ENCODE assay signal across 16 cellular contexts in the genomic region with DNA sequence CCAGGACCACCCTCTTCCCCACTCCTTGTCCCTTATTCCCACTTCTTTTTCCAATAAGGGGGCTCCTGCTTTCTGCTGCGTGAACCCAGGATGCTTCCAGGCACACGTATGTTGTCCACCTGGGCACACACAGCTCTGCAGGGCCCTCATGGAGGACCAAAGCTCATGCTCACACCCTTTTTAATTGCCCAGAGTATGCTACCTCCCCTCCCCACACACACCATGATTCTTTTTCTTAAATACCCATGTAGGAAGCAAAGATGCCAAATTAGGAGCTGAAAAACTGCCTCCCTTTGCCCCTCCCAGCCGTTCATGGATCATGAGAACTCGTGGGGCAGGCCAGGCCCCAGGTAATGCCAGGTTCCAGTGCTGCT.
"Had no signal": no experiment of that assay in that cellular context is flagged by ENCODE, and none has a peak within 500 bp of the region (broad histone marks: within the 10 kb centered on the region; RNA-seq: fewer than 3 reads in every experiment).

No MANE protein-coding gene starts in this region.

- ATAC-seq: activated T-cell treated with anti-CD3 and anti-CD28 coated beads, Interleukin-2, amount 50 U/mL, for 72 hours; body of pancreas; mucosa of descending colon; naive thymus-derived CD4-positive, alpha-beta T cell; right cardiac atrium had no signal

- DNase-seq: activated CD4-positive, alpha-beta T cell treated with anti-CD3 and anti-CD28 coated beads, Interleukin-2, amount 10 ng/mL, durations not matched to agents 7 days and 5 days; activated CD8-positive, alpha-beta memory T cell treated with anti-CD3 and anti-CD28 coated beads, Interleukin-2, amount 50 U/mL, for 48 hours; activated gamma-delta T cell treated with Interleukin-2 at 50 U/mL for 16 hours; activated naive CD8-positive, alpha-beta T cell treated with anti-CD3 and anti-CD28 coated beads for 36 hours; activated T-cell treated with anti-CD3 and anti-CD28 coated beads, Interleukin-2, amount 50 U/mL, for 72 hours; amygdala; body of pancreas; effector CD8-positive, alpha-beta T cell; head of caudate nucleus; mucosa of descending colon; naive thymus-derived CD4-positive, alpha-beta T cell; right cardiac atrium had no signal

- H3K27me3 ChIP-seq: body of pancreas had no signal

- H3K4me2 ChIP-seq: smooth muscle cell had no signal

- H3K9me3 Mint-ChIP-seq: activated CD4-positive, alpha-beta T cell treated with anti-CD3 and anti-CD28 coated beads, Interleukin-2, amount 10 ng/mL, durations not matched to agents 7 days and 5 days; activated naive CD8-positive, alpha-beta T cell treated with anti-CD3 and anti-CD28 coated beads for 36 hours; activated T-cell treated with anti-CD3 and anti-CD28 coated beads, Interleukin-2, amount 50 U/mL, for 72 hours; stimulated activated naive CD8-positive, alpha-beta T cell treated with anti-CD3 and anti-CD28 coated beads, Interleukin-15, Interleukin-2, amounts not matched to agents 100 ng/mL and 50 ng/mL, for 24 hours; T-helper 2 cell treated with Interferon-gamma antibody and Interleukin-4, amounts not matched to agents 5 μg/mL and 100 μg/mL, for 36 hours had no signal

- H3K9me3 ChIP-seq: body of pancreas, mucosa of descending colon, prostate gland had no signal

- H3K4me3 ChIP-seq: body of pancreas, mucosa of descending colon, prostate gland, smooth muscle cell had no signal

- H3K36me3 ChIP-seq: prostate gland had no signal

- H3K36me3 Mint-ChIP-seq: activated naive CD8-positive, alpha-beta T cell treated with anti-CD3 and anti-CD28 coated beads for 36 hours; naive thymus-derived CD4-positive, alpha-beta T cell had no signal

- H3K27ac Mint-ChIP-seq: activated CD4-positive, alpha-beta T cell treated with anti-CD3 and anti-CD28 coated beads, Interleukin-2, amount 10 ng/mL, durations not matched to agents 7 days and 5 days; activated naive CD8-positive, alpha-beta T cell treated with anti-CD3 and anti-CD28 coated beads for 36 hours; activated T-cell treated with anti-CD3 and anti-CD28 coated beads, Interleukin-2, amount 50 U/mL, for 72 hours; stimulated activated naive CD8-positive, alpha-beta T cell treated with anti-CD3 and anti-CD28 coated beads, Interleukin-15, Interleukin-2, amounts not matched to agents 100 ng/mL and 50 ng/mL, for 24 hours; T-helper 2 cell treated with Interferon-gamma antibody and Interleukin-4, amounts not matched to agents 5 μg/mL and 100 μg/mL, for 36 hours had no signal

- H3K27ac ChIP-seq: prostate gland had no signal

- H3K4me3 Mint-ChIP-seq: activated CD4-positive, alpha-beta T cell treated with anti-CD3 and anti-CD28 coated beads, Interleukin-2, amount 10 ng/mL, durations not matched to agents 7 days and 5 days; activated naive CD8-positive, alpha-beta T cell treated with anti-CD3 and anti-CD28 coated beads for 36 hours; activated T-cell treated with anti-CD3 and anti-CD28 coated beads, Interleukin-2, amount 50 U/mL, for 72 hours; stimulated activated naive CD8-positive, alpha-beta T cell treated with anti-CD3 and anti-CD28 coated beads, Interleukin-15, Interleukin-2, amounts not matched to agents 100 ng/mL and 50 ng/mL, for 24 hours; T-helper 2 cell treated with Interferon-gamma antibody and Interleukin-4, amounts not matched to agents 5 μg/mL and 100 μg/mL, for 36 hours had no signal
